In the genomic region with DNA sequence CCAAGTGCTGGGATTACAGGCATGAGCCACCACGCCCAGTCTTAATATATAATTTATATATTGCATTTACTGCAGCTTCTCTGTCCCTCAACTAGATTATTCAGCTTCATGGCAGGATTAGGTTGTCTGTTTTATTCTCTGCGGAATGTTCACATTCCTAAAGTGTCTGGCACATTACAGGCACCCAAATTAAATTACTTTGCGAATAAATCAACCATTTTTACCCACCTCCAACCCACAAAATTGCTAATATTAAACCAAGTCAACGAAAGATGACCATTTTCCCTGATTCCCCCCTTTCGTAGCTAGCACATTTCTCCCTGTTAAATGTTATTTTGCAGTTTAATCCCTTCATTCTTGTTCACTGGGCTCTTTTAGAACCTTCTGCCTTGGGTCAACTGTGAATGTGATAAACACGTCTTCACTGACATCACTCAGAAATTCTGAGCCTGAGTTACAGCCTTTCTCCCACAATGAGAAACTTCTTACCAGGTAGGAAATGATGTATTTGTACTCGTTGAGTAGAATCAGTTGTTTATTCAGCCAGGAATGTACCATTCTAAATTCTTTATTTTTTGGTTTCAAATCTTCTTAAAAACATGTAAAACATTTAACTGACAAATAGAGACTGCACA, we compare ENCODE assay signal across 1 cellular context.
TF ChIP-seq lines count a peak whose summit lies in the region.

No MANE protein-coding gene starts in this region.

TF ChIP-seq in SK-N-SH treated with all-trans-retinoic acid at 6 μM for 48 hours, 23 proteins besides CTCF, POLR2A, EP300 and RAD21 (continued from another document):
- TF ChIP-seq TSHZ2 (CRISPR knock-in tag; IDR thresholded peaks at IDR 0.05) (no peak), CREB5 (CRISPR knock-in tag; IDR thresholded peaks at IDR 0.05; ENCODE audit: low read depth) (peak; percentile 88), ZC3H10 (CRISPR knock-in tag; IDR thresholded peaks at IDR 0.05) (0 out of 2 replicates have a peak, but pooled peaks have one; percentile 29), ARNTL (CRISPR knock-in tag; IDR thresholded peaks at IDR 0.05; ENCODE audit: borderline replicate concordance, low read depth) (no peak)
- TF ChIP-seq, protein P1, sequence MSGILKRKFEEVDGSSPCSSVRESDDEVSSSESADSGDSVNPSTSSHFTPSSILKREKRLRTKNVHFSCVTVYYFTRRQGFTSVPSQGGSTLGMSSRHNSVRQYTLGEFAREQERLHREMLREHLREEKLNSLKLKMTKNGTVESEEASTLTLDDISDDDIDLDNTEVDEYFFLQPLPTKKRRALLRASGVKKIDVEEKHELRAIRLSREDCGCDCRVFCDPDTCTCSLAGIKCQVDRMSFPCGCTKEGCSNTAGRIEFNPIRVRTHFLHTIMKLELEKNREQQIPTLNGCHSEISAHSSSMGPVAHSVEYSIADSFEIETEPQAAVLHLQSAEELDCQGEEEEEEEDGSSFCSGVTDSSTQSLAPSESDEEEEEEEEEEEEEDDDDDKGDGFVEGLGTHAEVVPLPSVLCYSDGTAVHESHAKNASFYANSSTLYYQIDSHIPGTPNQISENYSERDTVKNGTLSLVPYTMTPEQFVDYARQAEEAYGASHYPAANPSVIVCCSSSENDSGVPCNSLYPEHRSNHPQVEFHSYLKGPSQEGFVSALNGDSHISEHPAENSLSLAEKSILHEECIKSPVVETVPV (CRISPR knock-in tag; IDR thresholded peaks at IDR 0.05): peak; percentile 69; the same call in 1 of the 2 replicates
- TF ChIP-seq, protein P2, sequence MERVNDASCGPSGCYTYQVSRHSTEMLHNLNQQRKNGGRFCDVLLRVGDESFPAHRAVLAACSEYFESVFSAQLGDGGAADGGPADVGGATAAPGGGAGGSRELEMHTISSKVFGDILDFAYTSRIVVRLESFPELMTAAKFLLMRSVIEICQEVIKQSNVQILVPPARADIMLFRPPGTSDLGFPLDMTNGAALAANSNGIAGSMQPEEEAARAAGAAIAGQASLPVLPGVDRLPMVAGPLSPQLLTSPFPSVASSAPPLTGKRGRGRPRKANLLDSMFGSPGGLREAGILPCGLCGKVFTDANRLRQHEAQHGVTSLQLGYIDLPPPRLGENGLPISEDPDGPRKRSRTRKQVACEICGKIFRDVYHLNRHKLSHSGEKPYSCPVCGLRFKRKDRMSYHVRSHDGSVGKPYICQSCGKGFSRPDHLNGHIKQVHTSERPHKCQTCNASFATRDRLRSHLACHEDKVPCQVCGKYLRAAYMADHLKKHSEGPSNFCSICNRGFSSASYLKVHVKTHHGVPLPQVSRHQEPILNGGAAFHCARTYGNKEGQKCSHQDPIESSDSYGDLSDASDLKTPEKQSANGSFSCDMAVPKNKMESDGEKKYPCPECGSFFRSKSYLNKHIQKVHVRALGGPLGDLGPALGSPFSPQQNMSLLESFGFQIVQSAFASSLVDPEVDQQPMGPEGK (CRISPR knock-in tag; IDR thresholded peaks at IDR 0.05; ENCODE audit: borderline replicate concordance): peak; percentile 48; the same call in 1 of the 2 replicates
